1 cellular context compared by ENCODE assay signal in genomic region chr3:194365526-194365925, GRCh38.
TF ChIP-seq lines count a peak whose summit lies in the region.

No MANE protein-coding gene starts in this region.

TF ChIP-seq in IMR-90, 13 proteins besides CTCF, POLR2A, EP300 and RAD21 (continued from another document):
- TF ChIP-seq ELK1 (IDR thresholded peaks at IDR 0.05; ENCODE audit: borderline replicate concordance, low read depth, low read length) (no peak), MAFK (IDR thresholded peaks at IDR 0.05; ENCODE audit: low read depth, low read length) (no peak), SMC3 (IDR thresholded peaks at IDR 0.05; ENCODE audit: low read depth, low read length) (no peak), MXI1 (IDR thresholded peaks at IDR 0.05; ENCODE audit: borderline replicate concordance, low read depth, low read length) (no peak)
